In the genomic region with DNA sequence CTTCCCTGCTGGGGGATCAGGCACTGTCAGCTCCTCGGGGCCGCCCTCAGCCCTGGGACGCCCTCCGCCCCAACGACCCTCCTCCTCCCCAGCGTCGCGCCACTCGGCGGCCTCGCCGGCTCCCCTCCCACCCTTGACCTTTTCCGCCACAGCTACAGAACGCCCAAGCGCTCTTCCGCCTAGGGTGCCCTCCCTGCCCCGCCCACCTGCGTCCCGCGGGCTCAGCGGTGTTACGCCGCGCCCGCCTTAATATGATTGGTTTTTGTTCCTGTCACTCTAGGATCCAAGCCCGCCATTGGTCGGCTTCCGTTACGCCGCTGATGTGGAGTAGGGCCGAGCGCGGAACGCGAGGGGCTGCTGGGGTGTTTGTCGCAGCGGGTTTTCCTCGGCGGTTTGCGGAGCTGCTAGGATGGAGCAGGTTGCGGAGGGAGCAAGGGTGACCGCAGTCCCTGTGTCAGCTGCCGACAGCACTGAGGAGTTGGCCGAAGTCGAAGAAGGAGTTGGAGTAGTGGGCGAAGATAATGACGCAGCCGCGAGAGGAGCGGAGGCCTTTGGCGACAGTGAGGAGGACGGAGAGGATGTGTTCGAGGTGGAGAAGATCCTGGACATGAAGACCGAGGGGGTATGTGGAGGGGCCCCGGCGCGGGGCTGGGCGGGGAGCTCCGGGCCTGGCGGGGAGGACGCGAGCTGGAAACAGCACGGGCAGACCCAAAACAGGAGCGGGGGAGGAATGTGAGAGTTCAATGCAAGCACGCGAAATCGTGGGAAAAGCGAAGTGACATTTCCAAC, we compare ENCODE assay signal across 1 cellular context.
TF ChIP-seq lines count a peak whose summit lies in the region.

A gene with protein sequence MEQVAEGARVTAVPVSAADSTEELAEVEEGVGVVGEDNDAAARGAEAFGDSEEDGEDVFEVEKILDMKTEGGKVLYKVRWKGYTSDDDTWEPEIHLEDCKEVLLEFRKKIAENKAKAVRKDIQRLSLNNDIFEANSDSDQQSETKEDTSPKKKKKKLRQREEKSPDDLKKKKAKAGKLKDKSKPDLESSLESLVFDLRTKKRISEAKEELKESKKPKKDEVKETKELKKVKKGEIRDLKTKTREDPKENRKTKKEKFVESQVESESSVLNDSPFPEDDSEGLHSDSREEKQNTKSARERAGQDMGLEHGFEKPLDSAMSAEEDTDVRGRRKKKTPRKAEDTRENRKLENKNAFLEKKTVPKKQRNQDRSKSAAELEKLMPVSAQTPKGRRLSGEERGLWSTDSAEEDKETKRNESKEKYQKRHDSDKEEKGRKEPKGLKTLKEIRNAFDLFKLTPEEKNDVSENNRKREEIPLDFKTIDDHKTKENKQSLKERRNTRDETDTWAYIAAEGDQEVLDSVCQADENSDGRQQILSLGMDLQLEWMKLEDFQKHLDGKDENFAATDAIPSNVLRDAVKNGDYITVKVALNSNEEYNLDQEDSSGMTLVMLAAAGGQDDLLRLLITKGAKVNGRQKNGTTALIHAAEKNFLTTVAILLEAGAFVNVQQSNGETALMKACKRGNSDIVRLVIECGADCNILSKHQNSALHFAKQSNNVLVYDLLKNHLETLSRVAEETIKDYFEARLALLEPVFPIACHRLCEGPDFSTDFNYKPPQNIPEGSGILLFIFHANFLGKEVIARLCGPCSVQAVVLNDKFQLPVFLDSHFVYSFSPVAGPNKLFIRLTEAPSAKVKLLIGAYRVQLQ (plus strand): TSS at position 320 of the 789 bp plus-strand sequence. CDS start 90 bp downstream, at position 410.

TF ChIP-seq in SK-N-SH treated with all-trans-retinoic acid at 6 μM for 48 hours, 23 proteins besides CTCF, POLR2A, EP300 and RAD21 (continued from another document):
- TF ChIP-seq OSR1 (CRISPR knock-in tag; IDR thresholded peaks at IDR 0.05) (no peak), CSDC2 (CRISPR knock-in tag; IDR thresholded peaks at IDR 0.05) (no peak), ZC3H10 (CRISPR knock-in tag; IDR thresholded peaks at IDR 0.05) (no peak)
- TF ChIP-seq, protein P1, sequence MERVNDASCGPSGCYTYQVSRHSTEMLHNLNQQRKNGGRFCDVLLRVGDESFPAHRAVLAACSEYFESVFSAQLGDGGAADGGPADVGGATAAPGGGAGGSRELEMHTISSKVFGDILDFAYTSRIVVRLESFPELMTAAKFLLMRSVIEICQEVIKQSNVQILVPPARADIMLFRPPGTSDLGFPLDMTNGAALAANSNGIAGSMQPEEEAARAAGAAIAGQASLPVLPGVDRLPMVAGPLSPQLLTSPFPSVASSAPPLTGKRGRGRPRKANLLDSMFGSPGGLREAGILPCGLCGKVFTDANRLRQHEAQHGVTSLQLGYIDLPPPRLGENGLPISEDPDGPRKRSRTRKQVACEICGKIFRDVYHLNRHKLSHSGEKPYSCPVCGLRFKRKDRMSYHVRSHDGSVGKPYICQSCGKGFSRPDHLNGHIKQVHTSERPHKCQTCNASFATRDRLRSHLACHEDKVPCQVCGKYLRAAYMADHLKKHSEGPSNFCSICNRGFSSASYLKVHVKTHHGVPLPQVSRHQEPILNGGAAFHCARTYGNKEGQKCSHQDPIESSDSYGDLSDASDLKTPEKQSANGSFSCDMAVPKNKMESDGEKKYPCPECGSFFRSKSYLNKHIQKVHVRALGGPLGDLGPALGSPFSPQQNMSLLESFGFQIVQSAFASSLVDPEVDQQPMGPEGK (CRISPR knock-in tag; IDR thresholded peaks at IDR 0.05; ENCODE audit: borderline replicate concordance) = no peak
